Comparison of ENCODE assay signal across 10 cellular contexts in the genomic region with DNA sequence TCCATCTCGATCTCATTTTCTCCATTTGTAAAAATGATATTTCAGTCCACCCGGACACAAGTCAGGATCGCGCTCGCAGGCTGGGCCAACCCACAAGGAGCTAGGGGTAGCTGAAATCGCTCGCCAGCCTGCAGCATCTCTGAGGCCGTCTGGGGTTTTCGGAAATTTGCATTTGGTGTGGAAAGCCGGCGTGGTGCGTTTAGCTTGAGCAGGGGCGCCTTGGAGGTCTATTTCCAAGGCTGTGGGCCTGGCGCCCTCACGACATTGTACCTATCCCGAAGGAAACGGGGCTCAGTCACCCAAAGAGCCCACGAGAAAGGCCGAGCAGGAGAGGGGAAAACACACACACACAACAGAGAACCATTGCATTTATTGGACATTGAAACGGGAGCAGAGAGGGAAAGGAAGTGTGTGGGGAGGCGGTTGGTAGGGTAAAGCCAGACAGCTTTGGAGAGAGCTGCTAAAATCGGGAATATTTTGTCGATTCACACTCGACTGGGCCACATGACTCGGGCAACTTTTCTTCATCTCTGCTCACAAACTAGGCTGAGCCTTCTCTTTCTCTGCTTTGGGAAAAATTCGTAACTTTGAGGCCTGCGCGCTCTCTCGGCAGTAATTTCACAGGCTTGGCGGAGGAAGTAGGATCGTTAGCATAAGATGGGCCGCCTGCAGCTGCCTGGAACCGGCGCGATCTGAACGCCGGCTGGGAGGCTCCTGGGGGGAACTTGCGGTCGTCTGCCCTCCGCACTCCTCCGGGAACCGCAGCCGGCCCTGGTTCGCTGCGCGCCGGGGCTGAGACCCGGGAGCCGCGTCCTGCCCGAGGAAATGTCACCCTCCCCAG. TPM values are rescaled to one million over a fixed set of nuclear protein-coding genes. Genes with fewer than 3 reads are reported as not detected.
DNase-seq lines count a peak whose midpoint lies in the region; ATAC-seq and TF ChIP-seq lines count a peak whose summit lies in the region.
"Had no signal": no experiment of that assay in that cellular context is flagged by ENCODE, and none has a peak within 500 bp of the region (broad histone marks: within the 10 kb centered on the region; RNA-seq: fewer than 3 reads in every experiment).

No MANE protein-coding gene starts in this region.

- 17 to 19% methylated on average over 14 to 17 of the region's 51 CpGs for WGBS in gastroesophageal sphincter (ENCODE audit: low coverage in 1 of 2), 2 donors
- 37% methylated on average over 51 of the region's 51 CpGs for WGBS in prostate gland

- peak; percentile 79 for DNase-seq in DMS79 treated with DMSO at 0.1 percent for 48 hours (lab: John Stamatoyannopoulos, UW)
- no peak for DNase-seq in DMS79 (lab: John Stamatoyannopoulos, UW)
- DNase-seq in Peyer's patch, result peak in 1 of 3 donors; percentile 53
- DNase-seq in prostate gland (ENCODE audit: low spot score), result no peak

- H3K4me2 ChIP-seq in skeletal muscle satellite cell (ENCODE audit: low read length), result peak overlapping the region; percentile 78

- no peak for ATAC-seq in gastroesophageal sphincter
- ATAC-seq in GM19455 (IDR thresholded peaks at IDR 0.05; ENCODE audit: unreplicated experiment), result no peak
- ATAC-seq in HG02840 (IDR thresholded peaks at IDR 0.05; ENCODE audit: low FRiP score, unreplicated experiment), result no peak

- no peak for TF ChIP-seq POLR2A in Peyer's patch (IDR thresholded peaks at IDR 0.05)
- TF ChIP-seq POLR2A in gastroesophageal sphincter (IDR thresholded peaks at IDR 0.05), result no peak
- TF ChIP-seq POLR2A in prostate gland (IDR thresholded peaks at IDR 0.05), result no peak

- H3K4me3 ChIP-seq in Peyer's patch, result peak overlapping the region; percentile 38 to 63 (median 52)
- H3K4me3 ChIP-seq in gastroesophageal sphincter, result peak overlapping the region in 1 of 2 donors; percentile 57
- H3K4me3 ChIP-seq in skeletal muscle satellite cell (ENCODE audit: low read length), result peak overlapping the region; percentile 65
- H3K4me3 ChIP-seq in prostate gland, result no peak overlapping the region

- H3K27ac ChIP-seq in Peyer's patch, result peak overlapping the region; percentile 72 to 97 (median 86)
- H3K27ac ChIP-seq in gastroesophageal sphincter, result peak overlapping the region in 3 of 4 donors; percentile 18 to 84 (median 77)
- H3K27ac ChIP-seq in prostate gland, result peak overlapping the region in 1 of 2 donors; percentile 81

- TF ChIP-seq CTCF in Peyer's patch (IDR thresholded peaks at IDR 0.05) (no peak), gastroesophageal sphincter (IDR thresholded peaks at IDR 0.05) (no peak), prostate gland (IDR thresholded peaks at IDR 0.05) (no peak)

- H3K9me3 ChIP-seq in Peyer's patch (no peaks in the 10 kb centered on the region), gastroesophageal sphincter (no peaks in the 10 kb centered on the region), skeletal muscle satellite cell (replicated peaks; ENCODE audit: low read length) (no peaks in the 10 kb centered on the region), prostate gland (no peaks in the 10 kb centered on the region)

- intact Hi-C loops in prostate gland (cut with DNase I), result loop anchor here (5.0 to 10.0 kb wide), 2 partner anchors 686 to 1019 kb away; no protein-coding TSS in a partner anchor

- peak overlapping the region; percentile 44 for H3K9ac ChIP-seq in skeletal muscle satellite cell (ENCODE audit: low read depth, low read length)

- H3K27me3 ChIP-seq in Peyer's patch, result peaks cover 0 to 35% of the 10 kb centered on the region in 2 donors
- H3K27me3 ChIP-seq in gastroesophageal sphincter, result peaks cover 100% of the 10 kb centered on the region
- H3K27me3 ChIP-seq in skeletal muscle satellite cell (ENCODE audit: control insufficient read depth, insufficient read depth, low read length), result peaks cover 46% of the 10 kb centered on the region
- H3K27me3 ChIP-seq in prostate gland (replicated peaks; ENCODE audit: insufficient read depth), result no peaks in the 10 kb centered on the region

- TF ChIP-seq EP300 in gastroesophageal sphincter (IDR thresholded peaks at IDR 0.05), result no peak

- H3K4me1 ChIP-seq in Peyer's patch (peaks cover 0 to 22% (median 0%) of the 10 kb centered on the region in 4 donors), gastroesophageal sphincter (peaks cover 0 to 51% (median 9%) of the 10 kb centered on the region in 3 donors), skeletal muscle satellite cell (ENCODE audit: control insufficient read depth, insufficient read depth, low read length) (no peaks in the 10 kb centered on the region), prostate gland (replicated peaks) (no peaks in the 10 kb centered on the region)

- H3K36me3 ChIP-seq in Peyer's patch (no peaks in the 10 kb centered on the region), gastroesophageal sphincter (no peaks in the 10 kb centered on the region), skeletal muscle satellite cell (ENCODE audit: insufficient read depth, low read length) (no peaks in the 10 kb centered on the region), prostate gland (no peaks in the 10 kb centered on the region)

RNA-seq across cellular contexts. Expression of gene HOXD8, which starts 1.1 kb away (rescaled TPM):
- total RNA-seq in Peyer's patch, result 1 to 10 TPM; 3.3 to 9.1 (median 5.0) TPM
- total RNA-seq in gastroesophageal sphincter, result 1 to 10 TPM; 2.3 to 6.9 (median 3.4) TPM
- 6.6 and 9.0 TPM in 2 replicates for total RNA-seq in skeletal muscle satellite cell (2012; rRNA removed)
- 10 to 100 TPM; 10.4 to 30.8 TPM for total RNA-seq in prostate gland
- total RNA-seq: T-helper 1 cell treated with Interleukin-12 subunit alpha and Interleukin-12 subunit beta and Interleukin-4 antibody, amounts not matched to agents 30 ng/mL and 1 ng/mL, for 36 hours had no signal

RNA-seq across cellular contexts. Expression of gene HOXD9, which starts 5.9 kb away (rescaled TPM):
- total RNA-seq in Peyer's patch, result under 1 TPM in 1 of 4 donors, not detected in 3; 0.70 TPM
- 1 to 10 TPM in 2 of 4 donors, under 1 TPM in 2; 0.47 to 2.9 (median 1.2) TPM for total RNA-seq in gastroesophageal sphincter
- 1.1 and 1.3 TPM in 2 replicates for total RNA-seq in skeletal muscle satellite cell (2012; rRNA removed)
- total RNA-seq in prostate gland, result 10 to 100 TPM in 1 of 2 donors, 1 to 10 TPM in 1; 5.9 to 29.1 TPM
- total RNA-seq: T-helper 1 cell treated with Interleukin-12 subunit alpha and Interleukin-12 subunit beta and Interleukin-4 antibody, amounts not matched to agents 30 ng/mL and 1 ng/mL, for 36 hours had no signal

RNA-seq across cellular contexts. Expression of gene HOXD10, which starts 11.8 kb away (rescaled TPM):
- total RNA-seq in Peyer's patch (not detected), gastroesophageal sphincter (under 1 TPM in 3 of 4 donors, not detected in 1; 0.31 to 0.67 (median 0.52) TPM), prostate gland (10 to 100 TPM; 10.4 to 32.5 TPM)
- total RNA-seq in skeletal muscle satellite cell (2012; rRNA removed), result 0.22 and 0.25 TPM in 2 replicates
- total RNA-seq: T-helper 1 cell treated with Interleukin-12 subunit alpha and Interleukin-12 subunit beta and Interleukin-4 antibody, amounts not matched to agents 30 ng/mL and 1 ng/mL, for 36 hours had no signal

RNA-seq across cellular contexts. Expression of gene HOXD11, which starts 21.3 kb away (rescaled TPM):
- total RNA-seq in Peyer's patch (not detected), gastroesophageal sphincter (not detected), prostate gland (10 to 100 TPM in 1 of 2 donors, 1 to 10 TPM in 1; 8.0 to 14.9 TPM)
- not detected in 2 replicates for total RNA-seq in skeletal muscle satellite cell (2012; rRNA removed)
- total RNA-seq: lung microvascular endothelial cell; T-helper 1 cell treated with Interleukin-12 subunit alpha and Interleukin-12 subunit beta and Interleukin-4 antibody, amounts not matched to agents 30 ng/mL and 1 ng/mL, for 36 hours had no signal

RNA-seq across cellular contexts. Expression of gene HOXD4, which starts 23.0 kb away (rescaled TPM):
- 10 to 100 TPM in 2 of 4 donors, 1 to 10 TPM in 2; 1.7 to 13.2 (median 7.0) TPM for total RNA-seq in Peyer's patch
- 1 to 10 TPM in 2 of 4 donors, under 1 TPM in 1, not detected in 1; 0.69 to 3.6 (median 1.3) TPM for total RNA-seq in gastroesophageal sphincter
- total RNA-seq in skeletal muscle satellite cell (2012; rRNA removed), result 1.1 and 2.5 TPM in 2 replicates
- 1 to 10 TPM; 1.2 to 6.7 TPM for total RNA-seq in prostate gland
- total RNA-seq: T-helper 1 cell treated with Interleukin-12 subunit alpha and Interleukin-12 subunit beta and Interleukin-4 antibody, amounts not matched to agents 30 ng/mL and 1 ng/mL, for 36 hours had no signal

Comparison
In these comparisons a context has a peak if more than half of its experiments do, and no peak if none do; other contexts are left out.
1. H3K4me3 ChIP-seq: peak in Peyer's patch (4 of 4) and skeletal muscle satellite cell (single experiment); none in prostate gland (0 of 2).
2. RNA of gene HOXD10, which starts 11.8 kb away (total RNA-seq): 10.4 to 32.5 TPM in prostate gland; 0.31 to 0.67 TPM in gastroesophageal sphincter and not detected in Peyer's patch; every median in the first group is over 4 times any median in the second.